Comparison of ENCODE assay signal across 9 cellular contexts in the genomic region with DNA sequence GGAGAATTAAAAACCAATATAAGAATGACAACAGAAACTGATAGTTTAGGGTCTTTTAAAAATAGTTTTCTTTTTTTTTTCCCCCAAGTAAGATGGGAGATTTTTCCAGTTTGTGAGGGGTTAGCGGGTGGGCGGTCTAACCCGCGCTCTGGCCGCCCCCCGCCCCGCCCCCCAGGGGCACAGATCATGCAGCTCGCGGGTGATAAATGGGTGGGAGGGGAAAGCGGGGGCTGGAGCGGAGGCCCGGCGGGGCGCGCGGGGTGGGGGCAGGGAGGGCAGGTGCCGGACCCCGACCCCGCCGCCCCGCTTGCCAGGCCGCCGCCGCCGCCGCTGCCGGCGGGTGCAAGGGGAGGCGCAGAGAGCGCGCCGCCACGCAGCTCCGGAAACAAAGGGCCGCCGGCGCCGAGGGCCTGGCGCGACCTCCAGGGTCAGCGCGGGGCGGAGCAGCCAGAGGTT.
DNase-seq lines count a peak whose midpoint lies in the region; ATAC-seq and TF ChIP-seq lines count a peak whose summit lies in the region.
"Had no signal": no experiment of that assay in that cellular context is flagged by ENCODE, and none has a peak within 500 bp of the region (broad histone marks: within the 10 kb centered on the region; RNA-seq: fewer than 3 reads in every experiment).

No MANE protein-coding gene starts in this region.

- ATAC-seq in GM18502 (IDR thresholded peaks at IDR 0.05; ENCODE audit: poor library complexity, unreplicated experiment) = peak; percentile 32
- ATAC-seq in psoas muscle = no peak
- no peak for ATAC-seq in HG02938 (IDR thresholded peaks at IDR 0.05; ENCODE audit: unreplicated experiment)

- H3K9me3 ChIP-seq in NT2/D1 (ENCODE audit: insufficient read depth, low read length) = no peaks in the 10 kb centered on the region
- no peaks in the 10 kb centered on the region for H3K9me3 ChIP-seq in esophagus (ENCODE audit: control insufficient read depth in 2 of 2, insufficient read depth in 1 of 2, low read depth in 1 of 2, low read length in 1 of 2)
- H3K9me3 ChIP-seq in psoas muscle = no peaks in the 10 kb centered on the region

- H3K27me3 ChIP-seq in NT2/D1 (ENCODE audit: insufficient read depth, insufficient read length) (no peaks in the 10 kb centered on the region), esophagus (ENCODE audit: control insufficient read depth in 1 of 2, insufficient read depth in 2 of 2, low read length in 2 of 2) (no peaks in the 10 kb centered on the region), psoas muscle (ENCODE audit: insufficient read depth in 3 of 3, low read length in 2 of 3) (no peaks in the 10 kb centered on the region)

- no peaks in the 10 kb centered on the region for H3K36me3 ChIP-seq in NT2/D1 (ENCODE audit: insufficient read depth, insufficient read length, low read length)
- H3K36me3 ChIP-seq in esophagus (ENCODE audit: control insufficient read depth in 2 of 2, insufficient read depth in 2 of 2, low read length in 1 of 2) = no peaks in the 10 kb centered on the region
- no peaks in the 10 kb centered on the region for H3K36me3 ChIP-seq in psoas muscle (ENCODE audit: insufficient read depth in 1 of 2, low read depth in 1 of 2)

- DNase-seq in NT2/D1 (ENCODE audit: low read depth, low spot score) (no peak), psoas muscle (no peak), NCI-H1930 (lab: John Stamatoyannopoulos, UW) (no peak), UCSD-AML1 (lab: John Stamatoyannopoulos, UW; ENCODE audit: unreplicated experiment) (no peak), DMS53 (lab: John Stamatoyannopoulos, UW) (no peak)
- DNase-seq: midbrain had no signal

- WGBS in esophagus, 2 donors = 4 to 5% methylated on average over 29 to 43 of the region's 43 CpGs
- WGBS in psoas muscle, 3 donors = 6 to 28% (median 21%) methylated on average over 8 to 43 of the region's 43 CpGs

- H3K9ac ChIP-seq in NT2/D1 (ENCODE audit: insufficient read length, low read depth) = peak overlapping the region; percentile 92

- intact Hi-C loops in psoas muscle (cut with DNase I) = no loop called here

- no peak for TF ChIP-seq CTCF in psoas muscle (IDR thresholded peaks at IDR 0.05)

- H3K4me1 ChIP-seq in NT2/D1 (ENCODE audit: insufficient read depth, insufficient read length) (peaks cover 23% of the 10 kb centered on the region), esophagus (ENCODE audit: control insufficient read depth in 2 of 2, insufficient read depth in 2 of 2, low read length in 1 of 2) (peaks cover 2 to 9% of the 10 kb centered on the region in 2 donors), psoas muscle (peaks cover 30% of the 10 kb centered on the region)

- H3K27ac ChIP-seq in esophagus (ENCODE audit: low read depth in 2 of 2, low read length in 1 of 2) (peak overlapping the region; percentile 25 to 77), psoas muscle (peak overlapping the region; percentile 87)

- peak overlapping the region; percentile 43 for H3K4me3 ChIP-seq in NT2/D1 (ENCODE audit: insufficient read length, low read depth)
- H3K4me3 ChIP-seq in esophagus (ENCODE audit: low read depth in 1 of 2, low read length in 2 of 2) = peak overlapping the region; percentile 71 to 72
- peak overlapping the region; percentile 79 for H3K4me3 ChIP-seq in psoas muscle
